ENCODE assay signal across 8 cellular contexts in genomic region chr14:103518416-103519042, GRCh38. TPM values are rescaled to one million over a fixed set of nuclear protein-coding genes. Genes with fewer than 3 reads are reported as not detected.
DNase-seq lines count a peak whose midpoint lies in the region; ATAC-seq and TF ChIP-seq lines count a peak whose summit lies in the region.

No MANE protein-coding gene starts in this region.

- H3K9me3 ChIP-seq in suprapubic skin: no peaks in the 10 kb centered on the region

- intact Hi-C loops in activated CD8-positive, alpha-beta T cell treated with anti-CD3 and anti-CD28 coated beads for 36 hours (cut with micrococcal nuclease): no loop called here

- peak; percentile 30 for ATAC-seq in activated CD8-positive, alpha-beta T cell treated with anti-CD3 and anti-CD28 coated beads for 36 hours
- ATAC-seq in GM21381 (IDR thresholded peaks at IDR 0.05; ENCODE audit: unreplicated experiment): no peak

- peak; percentile 91 for TF ChIP-seq CTCF in activated CD8-positive, alpha-beta T cell treated with anti-CD3 and anti-CD28 coated beads for 36 hours (IDR thresholded peaks at IDR 0.05)
- TF ChIP-seq CTCF in suprapubic skin (IDR thresholded peaks at IDR 0.05): peak; percentile 77 to 91

- POLR2A ChIA-PET in activated CD8-positive, alpha-beta T cell treated with anti-CD3 and anti-CD28 coated beads for 36 hours (lab: Charles Lee): interaction anchor here (0.7 to 1.6 kb wide), 3 partner anchors 15 to 25 kb away, joined by 3 to 4 read pairs (median 3); no protein-coding TSS in a partner anchor

- H3K36me3 ChIP-seq in suprapubic skin: no peaks in the 10 kb centered on the region

- no peak for TF ChIP-seq EP300 in suprapubic skin (IDR thresholded peaks at IDR 0.05)

- DNase-seq in NCI-H2029 (lab: John Stamatoyannopoulos, UW) (peak; percentile 14), NCI-H2029 treated with DMSO at 0.1 percent for 48 hours (lab: John Stamatoyannopoulos, UW) (no peak), NCI-H146 treated with DMSO at 0.1 percent for 48 hours (lab: John Stamatoyannopoulos, UW; ENCODE audit: unreplicated experiment) (peak; percentile 26), epithelial cell of prostate (ENCODE audit: low read depth, low spot score) (no peak), myocyte (ENCODE audit: low read depth) (peak; percentile 66), suprapubic skin (ENCODE audit: low spot score in 2 of 2) (peak in 1 of 2 donors; percentile 79)
- DNase-seq in activated CD8-positive, alpha-beta T cell treated with anti-CD3 and anti-CD28 coated beads for 36 hours: peak; percentile 72

- no peaks in the 10 kb centered on the region for H3K36me3 Mint-ChIP-seq in activated CD8-positive, alpha-beta T cell treated with anti-CD3 and anti-CD28 coated beads for 36 hours (ENCODE audit: low read depth)

- TF ChIP-seq POLR2A in suprapubic skin (IDR thresholded peaks at IDR 0.05): no peak

- peak overlapping the region; percentile 16 for H3K27ac ChIP-seq in epithelial cell of prostate
- H3K27ac ChIP-seq in suprapubic skin: no peak overlapping the region

- CTCF ChIA-PET in activated CD8-positive, alpha-beta T cell treated with anti-CD3 and anti-CD28 coated beads for 36 hours (lab: Charles Lee): interaction anchor here (0.6 to 2.9 kb wide), 31 partner anchors 9 to 390 kb away, joined by 3 to 31 read pairs (median 4); partner anchors contain the start of genes BAG5 and TRMT61A

- H3K27ac Mint-ChIP-seq in activated CD8-positive, alpha-beta T cell treated with anti-CD3 and anti-CD28 coated beads for 36 hours: no peak overlapping the region

- H3K27me3 Mint-ChIP-seq in activated CD8-positive, alpha-beta T cell treated with anti-CD3 and anti-CD28 coated beads for 36 hours: peaks cover 4% of the 10 kb centered on the region

- H3K4me1 ChIP-seq in suprapubic skin: peaks cover 96% of the 10 kb centered on the region

- no peaks in the 10 kb centered on the region for H3K9me3 Mint-ChIP-seq in activated CD8-positive, alpha-beta T cell treated with anti-CD3 and anti-CD28 coated beads for 36 hours

- H3K4me1 Mint-ChIP-seq in activated CD8-positive, alpha-beta T cell treated with anti-CD3 and anti-CD28 coated beads for 36 hours (ENCODE audit: low read depth): peaks cover 10% of the 10 kb centered on the region

- no peak overlapping the region for H3K4me3 Mint-ChIP-seq in activated CD8-positive, alpha-beta T cell treated with anti-CD3 and anti-CD28 coated beads for 36 hours

- H3K27me3 ChIP-seq in suprapubic skin: peaks cover 6% of the 10 kb centered on the region

- no peak overlapping the region for H3K4me3 ChIP-seq in suprapubic skin

- 44% methylated on average over 7 of the region's 9 CpGs for WGBS in suprapubic skin

RNA-seq across cellular contexts. Expression of gene CKB, which starts 4.1 kb away (rescaled TPM):
- total RNA-seq in activated CD8-positive, alpha-beta T cell treated with anti-CD3 and anti-CD28 coated beads for 36 hours: 1 to 10 TPM; 5.8 to 9.1 TPM
- total RNA-seq in myocyte (1,659 and 1,729 TPM in 2 replicates), suprapubic skin (100 to 1,000 TPM; 107 to 172 (median 128) TPM)
- polyA plus RNA-seq in myocyte (2012): 486 TPM

RNA-seq across cellular contexts. Expression of gene TRMT61A, which starts 10.5 kb away (rescaled TPM):
- 1 to 10 TPM; 9.9 TPM for total RNA-seq in activated CD8-positive, alpha-beta T cell treated with anti-CD3 and anti-CD28 coated beads for 36 hours
- total RNA-seq in myocyte: 14.4 and 18.5 TPM in 2 replicates
- 14.1 TPM for polyA plus RNA-seq in myocyte (2012)
- total RNA-seq in suprapubic skin: 10 to 100 TPM; 15.9 to 21.9 (median 18.5) TPM

RNA-seq across cellular contexts. Expression of gene BAG5, which starts 43.9 kb away (rescaled TPM):
- 10 to 100 TPM; 28.8 to 29.6 TPM for total RNA-seq in activated CD8-positive, alpha-beta T cell treated with anti-CD3 and anti-CD28 coated beads for 36 hours
- 31.1 and 31.2 TPM in 2 replicates for total RNA-seq in myocyte
- 14.9 TPM for polyA plus RNA-seq in myocyte (2012)
- total RNA-seq in suprapubic skin: 10 to 100 TPM; 30.2 to 55.1 (median 39.9) TPM

RNA-seq across cellular contexts. Expression of gene COA8, which starts 44.2 kb away (rescaled TPM):
- 10 to 100 TPM; 40.3 to 45.6 TPM for total RNA-seq in activated CD8-positive, alpha-beta T cell treated with anti-CD3 and anti-CD28 coated beads for 36 hours
- total RNA-seq in myocyte: 66.5 and 69.4 TPM in 2 replicates
- 57.4 TPM for polyA plus RNA-seq in myocyte (2012)
- total RNA-seq in suprapubic skin: 10 to 100 TPM; 17.1 to 30.3 (median 21.9) TPM

Comparison
In these comparisons a context has a peak if more than half of its experiments do, and no peak if none do; other contexts are left out.
1. DNase-seq: peak in NCI-H2029 (single experiment), NCI-H146 treated with DMSO at 0.1 percent for 48 hours (single experiment), activated CD8-positive, alpha-beta T cell treated with anti-CD3 and anti-CD28 coated beads for 36 hours (single experiment) and myocyte (single experiment); none in NCI-H2029 treated with DMSO at 0.1 percent for 48 hours (single experiment) and epithelial cell of prostate (single experiment).
2. RNA of gene CKB, which starts 4.1 kb away (total RNA-seq): 1,659 to 1,729 TPM in myocyte and 107 to 172 TPM in suprapubic skin; 5.8 to 9.1 TPM in activated CD8-positive, alpha-beta T cell treated with anti-CD3 and anti-CD28 coated beads for 36 hours; every median in the first group is over 10 times any median in the second.